1 cellular context compared by ENCODE assay signal in the genomic region with DNA sequence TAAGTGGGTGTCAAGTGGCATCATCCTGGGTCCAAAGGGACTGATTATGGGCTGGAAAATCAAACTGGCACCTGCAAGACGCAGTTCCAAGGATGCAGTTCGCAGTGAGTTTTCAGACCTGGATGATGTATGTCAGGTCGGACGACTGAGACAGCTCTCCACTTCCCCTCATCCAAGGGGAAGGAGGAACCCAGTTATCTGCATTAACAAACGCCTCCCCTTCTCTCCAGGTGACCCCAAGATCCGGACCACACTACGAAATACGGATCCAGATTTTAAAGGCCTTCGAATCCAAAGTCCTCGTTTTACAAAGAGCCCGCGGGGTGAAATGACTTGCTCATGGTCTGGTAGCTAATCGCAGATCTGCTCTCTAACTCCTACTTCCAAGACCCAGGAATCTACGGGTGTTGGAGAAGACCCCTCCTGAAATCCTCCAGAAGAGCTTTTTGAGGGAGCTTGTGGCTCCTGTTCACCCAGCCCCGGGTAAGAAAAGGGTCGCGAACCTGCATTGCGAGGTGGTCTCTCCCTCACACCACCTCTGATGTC.
TF ChIP-seq lines count a peak whose summit lies in the region.

No MANE protein-coding gene starts in this region.

TF ChIP-seq in IMR-90, 13 proteins besides CTCF, POLR2A, EP300 and RAD21:
- TF ChIP-seq MAFK (IDR thresholded peaks at IDR 0.05; ENCODE audit: low read depth, low read length): no peak
- no peak for TF ChIP-seq FOS (IDR thresholded peaks at IDR 0.05; ENCODE audit: low read depth, low read length)
TF ChIP-seq in IMR-90: peak in this region for 0.
